Comparison of ENCODE assay signal across 23 cellular contexts in genomic region chr1:227545361-227545760, GRCh38.
"Had no signal": no experiment of that assay in that cellular context is flagged by ENCODE, and none has a peak within 500 bp of the region (broad histone marks: within the 10 kb centered on the region; RNA-seq: fewer than 3 reads in every experiment).

No MANE protein-coding gene starts in this region.

- DNase-seq: erythroblast; foreskin melanocyte; heart left ventricle; hippocampal formation; left ventricle myocardium superior; mesenchymal stem cell; midbrain; naive B cell; nephron progenitor cell; nucleus accumbens; stimulated activated CD4-positive, alpha-beta T cell treated with anti-CD3 and anti-CD28 coated beads, Interleukin-15, amount 100 ng/mL, for 24 hours; stimulated activated CD4-positive, alpha-beta T cell treated with anti-CD3 and anti-CD28 coated beads, Interleukin-2, amount 100 ng/mL, for 24 hours; stimulated activated CD4-positive, alpha-beta T cell treated with anti-CD3 and anti-CD28 coated beads, Interleukin-4, amount 100 ng/mL, for 4 hours; stimulated activated naive CD4-positive, alpha-beta T cell; stomach; substantia nigra; trophoblast cell had no signal

- ATAC-seq: heart left ventricle, left colon, left ventricle myocardium superior had no signal

- H3K9me3 ChIP-seq: heart left ventricle, ovary, thoracic aorta had no signal

- H3K27me3 ChIP-seq: heart left ventricle, ovary, stomach had no signal

- H3K27ac Mint-ChIP-seq: nephron progenitor cell, progenitor cell of endocrine pancreas had no signal

- H3K4me3 Mint-ChIP-seq: central memory CD8-positive, alpha-beta T cell; nephron progenitor cell had no signal

- H3K4me3 ChIP-seq: heart left ventricle, lung, ovary, stomach, thoracic aorta had no signal

- H3K27ac ChIP-seq: heart left ventricle, ovary, stomach, thoracic aorta had no signal

- H3K36me3 ChIP-seq: heart left ventricle, ovary, stomach, thoracic aorta had no signal

- H3K9me3 Mint-ChIP-seq: central memory CD8-positive, alpha-beta T cell had no signal

- H3K4me1 Mint-ChIP-seq: central memory CD8-positive, alpha-beta T cell had no signal

- H3K27me3 Mint-ChIP-seq: progenitor cell of endocrine pancreas had no signal
